In the genomic region with DNA sequence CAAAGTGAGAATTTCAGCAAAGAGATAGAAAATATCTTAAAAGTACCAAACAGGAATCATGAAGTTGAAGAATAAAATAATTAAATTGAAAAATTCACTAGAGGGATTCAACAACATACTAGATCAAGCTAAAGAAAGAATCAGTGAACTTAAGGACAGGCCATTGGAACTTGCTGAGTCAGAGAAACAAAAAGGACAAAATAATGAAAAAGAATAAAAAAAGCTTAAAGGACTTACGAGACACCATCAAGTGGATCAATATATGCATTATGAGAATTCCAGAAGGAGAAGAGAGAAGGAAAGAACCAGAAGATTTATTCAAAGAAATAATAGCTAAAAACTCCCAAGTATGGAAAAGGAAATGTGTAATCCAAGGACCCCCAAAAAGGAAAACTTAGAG, we compare ENCODE assay signal across 28 cellular contexts.
"Had no signal": no experiment of that assay in that cellular context is flagged by ENCODE, and none has a peak within 500 bp of the region (broad histone marks: within the 10 kb centered on the region; RNA-seq: fewer than 3 reads in every experiment).

No MANE protein-coding gene starts in this region.

- FAIRE-seq: frontal cortex had no signal

- H3K27me3 ChIP-seq: ascending aorta, breast epithelium, cardiac muscle cell, colonic mucosa had no signal

- ATAC-seq: activated CD4-positive, alpha-beta T cell treated with anti-CD3 and anti-CD28 coated beads for 36 hours; activated CD8-positive, alpha-beta memory T cell treated with anti-CD3 and anti-CD28 coated beads, Interleukin-2, amount 10 ng/mL, durations not matched to agents 7 days and 5 days; activated CD8-positive, alpha-beta T cell treated with anti-CD3 and anti-CD28 coated beads, Interleukin-2, amount 10 ng/mL, durations not matched to agents 7 days and 5 days; activated naive CD4-positive, alpha-beta T cell treated with anti-CD3 and anti-CD28 coated beads, Interleukin-2, amount 50 U/mL, for 72 hours; activated T-cell treated with anti-CD3 and anti-CD28 coated beads, Interleukin-2, amount 50 U/mL, for 72 hours; esophagus mucosa had no signal

- H3K4me3 ChIP-seq: ascending aorta, breast epithelium, cardiac muscle cell, colonic mucosa had no signal

- H3K27ac ChIP-seq: ascending aorta, breast epithelium, cardiac muscle cell, colonic mucosa had no signal

- H3K4me1 ChIP-seq: ascending aorta, breast epithelium, colonic mucosa had no signal

- DNase-seq: activated CD4-positive, alpha-beta memory T cell treated with anti-CD3 and anti-CD28 coated beads for 36 hours; activated CD4-positive, alpha-beta T cell treated with anti-CD3 and anti-CD28 coated beads for 36 hours; activated CD4-positive, alpha-beta T cell treated with anti-CD3 and anti-CD28 coated beads, Interleukin-2, amount 10 ng/mL, durations not matched to agents 24 days and 14 days; activated CD4-positive, CD25-positive, alpha-beta regulatory T cell; activated CD4-positive, CD25-positive, alpha-beta regulatory T cell treated with anti-CD3 and anti-CD28 coated beads, Interleukin-2, amount 50 U/mL, for 72 hours; activated CD8-positive, alpha-beta memory T cell treated with anti-CD3 and anti-CD28 coated beads, Interleukin-2, amount 10 ng/mL, durations not matched to agents 7 days and 5 days; activated CD8-positive, alpha-beta memory T cell treated with anti-CD3 and anti-CD28 coated beads, Interleukin-2, amount 50 U/mL, for 4 hours; activated CD8-positive, alpha-beta T cell treated with anti-CD3 and anti-CD28 coated beads, Interleukin-2, amount 10 ng/mL, durations not matched to agents 7 days and 5 days; activated gamma-delta T cell; activated naive CD4-positive, alpha-beta T cell; activated naive CD4-positive, alpha-beta T cell treated with anti-CD3 and anti-CD28 coated beads, Interleukin-2, amount 10 ng/mL, durations not matched to agents 7 days and 5 days; activated naive CD8-positive, alpha-beta T cell treated with anti-CD3 and anti-CD28 coated beads, Interleukin-2, amount 10 ng/mL, durations not matched to agents 7 days and 5 days; activated T-cell treated with anti-CD3 and anti-CD28 coated beads, Interleukin-2, amount 50 U/mL, for 24 hours; activated T-cell treated with anti-CD3 and anti-CD28 coated beads, Interleukin-2, amount 50 U/mL, for 72 hours; central memory CD4-positive, alpha-beta T cell; cerebellar nuclear complex; colonic mucosa; effector memory CD4-positive, alpha-beta T cell; endodermal cell; foreskin fibroblast; head of caudate nucleus; hippocampal formation had no signal

- H3K36me3 ChIP-seq: ascending aorta, breast epithelium, cardiac muscle cell, colonic mucosa had no signal
